Comparison of ENCODE assay signal across 1 cellular context in the genomic region with DNA sequence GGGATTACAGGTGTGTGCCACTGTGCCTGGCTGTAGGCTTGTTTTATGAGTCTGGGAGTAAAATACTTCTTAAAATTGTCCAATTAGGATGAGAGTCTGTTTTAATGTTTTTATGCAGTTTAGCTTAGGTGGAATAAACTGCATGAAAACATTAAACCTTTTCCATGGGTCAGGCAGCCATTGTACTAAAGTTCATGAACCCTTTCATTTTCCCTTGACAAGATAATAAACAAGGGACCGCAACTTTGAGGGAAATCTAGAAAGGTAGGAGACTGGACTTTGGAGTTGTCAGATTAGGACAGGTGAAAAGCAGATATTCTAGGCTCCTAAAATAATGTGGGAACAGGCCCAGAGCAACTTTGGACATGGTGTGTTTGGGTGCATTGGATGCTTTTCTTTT. TPM values are rescaled to one million over a fixed set of nuclear protein-coding genes. Genes with fewer than 3 reads are reported as not detected.
"Had no signal": no experiment of that assay in that cellular context is flagged by ENCODE, and none has a peak within 500 bp of the region (broad histone marks: within the 10 kb centered on the region; RNA-seq: fewer than 3 reads in every experiment).

No MANE protein-coding gene starts in this region.

RNA-seq across cellular contexts. Expression of a gene that starts 53.1 kb away (rescaled TPM):
- polyA plus RNA-seq: GM23248 had no signal
